ENCODE assay signal across 11 cellular contexts in genomic region chr5:181133610-181134231, GRCh38. TPM values are rescaled to one million over a fixed set of nuclear protein-coding genes. Genes with fewer than 3 reads are reported as not detected.
DNase-seq lines count a peak whose midpoint lies in the region; ATAC-seq and TF ChIP-seq lines count a peak whose summit lies in the region.
"Had no signal": no experiment of that assay in that cellular context is flagged by ENCODE, and none has a peak within 500 bp of the region (broad histone marks: within the 10 kb centered on the region; RNA-seq: fewer than 3 reads in every experiment).

No MANE protein-coding gene starts in this region.

- H3K9me3 ChIP-seq in lower lobe of right lung, result no peaks in the 10 kb centered on the region

- H3K4me3 ChIP-seq in choroid plexus epithelial cell (ENCODE audit: low read depth, low read length) (no peak overlapping the region), lower lobe of right lung (no peak overlapping the region)

- H3K27me3 ChIP-seq in lower lobe of right lung (ENCODE audit: low read depth), result peaks cover under 1% of the 10 kb centered on the region

- DNase-seq in AG20443 (ENCODE audit: low spot score) (peak; percentile 86), M059J (ENCODE audit: low read depth) (peak; percentile 81), choroid plexus epithelial cell (ENCODE audit: low read depth) (peak; percentile 68), lower lobe of right lung (peak; percentile 64), T1000 (lab: John Stamatoyannopoulos, UW) (no peak), D341Med (ENCODE audit: low spot score) (no peak)
- DNase-seq in activated CD4-positive, alpha-beta T cell treated with anti-CD3 and anti-CD28 coated beads, Interleukin-2, amount 50 U/mL, for 48 hours, result no peak
- DNase-seq: MV-4-11, naive B cell had no signal

- no peak for TF ChIP-seq CTCF in choroid plexus epithelial cell (conservative IDR thresholded peaks at IDR 0.05; ENCODE audit: low read depth, low read length)
- no peak for TF ChIP-seq CTCF in lower lobe of right lung (IDR thresholded peaks at IDR 0.05)

- intact Hi-C loops in lower lobe of right lung (cut with DNase I), result no loop called here

- ATAC-seq in lower lobe of right lung, result no peak
- no peak for ATAC-seq in GM21737 (IDR thresholded peaks at IDR 0.05; ENCODE audit: unreplicated experiment)

- no peak overlapping the region for H3K27ac ChIP-seq in lower lobe of right lung

- no peaks in the 10 kb centered on the region for H3K4me1 ChIP-seq in lower lobe of right lung

- no peaks in the 10 kb centered on the region for H3K36me3 ChIP-seq in lower lobe of right lung

RNA-seq across cellular contexts. Expression of gene OR2V1, which starts 2.8 kb away (rescaled TPM):
- not detected in 2 replicates for total RNA-seq in M059J (2014; rRNA removed; shearing (Covaris generic))
- not detected for total RNA-seq in lower lobe of right lung
- total RNA-seq: G401 had no signal

RNA-seq across cellular contexts. Expression of gene OR2V2, which starts 13.7 kb away (rescaled TPM):
- not detected in 2 replicates for total RNA-seq in M059J (2014; rRNA removed; shearing (Covaris generic))
- not detected for total RNA-seq in lower lobe of right lung
- total RNA-seq: G401 had no signal

Comparison
In these comparisons a context has a peak if more than half of its experiments do, and no peak if none do; other contexts are left out.
1. DNase-seq: peak in AG20443 (single experiment), M059J (single experiment), choroid plexus epithelial cell (single experiment) and lower lobe of right lung (single experiment); none in T1000 (single experiment), D341Med (single experiment) and activated CD4-positive, alpha-beta T cell treated with anti-CD3 and anti-CD28 coated beads, Interleukin-2, amount 50 U/mL, for 48 hours (0 of 2).